8 cellular contexts compared by ENCODE assay signal in the genomic region with DNA sequence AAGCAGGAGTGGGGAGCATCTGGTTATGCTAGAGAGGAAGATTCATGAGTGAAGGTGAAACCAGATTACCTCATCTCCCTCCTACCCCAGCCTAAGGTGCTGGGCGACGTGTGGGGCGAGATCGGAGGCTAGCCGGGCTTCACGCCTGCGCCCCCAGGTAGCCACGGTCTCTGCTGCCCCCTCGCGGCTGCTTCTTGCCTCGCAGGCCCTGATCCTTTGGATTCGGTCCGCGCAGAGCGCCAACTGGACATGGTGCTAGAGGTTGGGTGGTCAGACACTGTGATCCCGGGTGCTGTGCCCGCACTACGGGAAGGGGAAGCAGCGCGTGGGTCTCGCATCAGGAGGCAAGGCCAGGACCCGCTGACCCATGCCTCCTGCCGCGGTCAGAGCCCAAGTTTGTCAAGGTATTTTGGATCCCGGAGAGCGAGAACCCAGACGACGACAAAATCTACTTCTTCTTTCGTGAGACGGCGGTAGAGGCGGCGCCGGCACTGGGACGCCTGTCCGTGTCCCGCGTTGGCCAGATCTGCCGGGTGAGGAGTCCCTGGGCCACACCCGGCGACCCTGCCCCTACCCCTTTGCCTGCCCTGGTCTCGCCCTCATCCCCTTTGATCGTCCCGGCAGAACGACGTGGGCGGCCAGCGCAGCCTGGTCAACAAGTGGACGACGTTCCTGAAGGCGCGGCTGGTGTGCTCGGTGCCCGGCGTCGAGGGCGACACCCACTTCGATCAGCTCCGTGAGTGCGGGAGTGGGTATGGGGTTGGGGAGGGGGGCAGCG. TPM values are rescaled to one million over a fixed set of nuclear protein-coding genes. Genes with fewer than 3 reads are reported as not detected.
A peak's percentile ranks its signal among the peaks of the same experiment; 100 is the strongest.
DNase-seq lines count a peak whose midpoint lies in the region; ATAC-seq and TF ChIP-seq lines count a peak whose summit lies in the region.

No MANE protein-coding gene starts in this region.

- H3K27ac Mint-ChIP-seq in activated naive CD8-positive, alpha-beta T cell = no peak overlapping the region

- peak overlapping the region; percentile 74 for H3K4me3 Mint-ChIP-seq in activated naive CD8-positive, alpha-beta T cell

- H3K27me3 Mint-ChIP-seq in activated naive CD8-positive, alpha-beta T cell = peaks cover 18% of the 10 kb centered on the region

- DNase-seq in EH (ENCODE audit: low read depth) = peak; percentile 74
- DNase-seq in LoVo (ENCODE audit: low spot score) = peak; percentile 82
- DNase-seq in SKM-1 treated with dmso at 0.1 percent for 144 hours (lab: John Stamatoyannopoulos, UW; ENCODE audit: unreplicated experiment) = peak; percentile 78
- peak; percentile 96 for DNase-seq in cardiac septum (ENCODE audit: low spot score)
- peak; percentile 87 for DNase-seq in pons (ENCODE audit: low spot score)
- DNase-seq in transverse colon = peak; percentile 92

- H3K36me3 ChIP-seq in transverse colon = no peaks in the 10 kb centered on the region

- H3K4me1 ChIP-seq in transverse colon = peaks cover 19 to 54% (median 36%) of the 10 kb centered on the region in 4 donors

- ATAC-seq in GM21825 (IDR thresholded peaks at IDR 0.05; ENCODE audit: unreplicated experiment) = peak; percentile 73

- no peaks in the 10 kb centered on the region for H3K9me3 Mint-ChIP-seq in activated naive CD8-positive, alpha-beta T cell (ENCODE audit: low read depth)

- no peak for TF ChIP-seq EP300 in transverse colon (IDR thresholded peaks at IDR 0.05; ENCODE audit: low read depth)

- 0 to 2% methylated on average over 1 to 50 of the region's 61 CpGs for WGBS in transverse colon (ENCODE audit: low coverage in 1 of 2), 2 donors

- H3K4me1 Mint-ChIP-seq in activated naive CD8-positive, alpha-beta T cell (ENCODE audit: low read depth) = peaks cover 21% of the 10 kb centered on the region

- peak; percentile 98 to 100 (median 99) for TF ChIP-seq CTCF in transverse colon (IDR thresholded peaks at IDR 0.05)

- intact Hi-C loops in cardiac septum (cut with DNase I) (loop anchor here (1.0 to 5.0 kb wide), 3 partner anchors 13 to 151 kb away; no protein-coding TSS in a partner anchor), transverse colon (cut with DNase I; ENCODE audit: low total_unique reads) (loop anchor here (2.0 to 10.0 kb wide), 3 partner anchors 46 to 148 kb away; a partner anchor contains a TSS)

- no peaks in the 10 kb centered on the region for H3K36me3 Mint-ChIP-seq in activated naive CD8-positive, alpha-beta T cell

- H3K4me3 ChIP-seq in transverse colon = peak overlapping the region in 2 of 4 donors; percentile 35 to 40

- in situ Hi-C loops in transverse colon (cut with MboI; ENCODE audit: low pct_ligation_motif_present in 1 of 4, low pct_unique_long_range_greater_than_20kb in 1 of 4, low sequenced_read_pairs in 3 of 4) = loop anchor here in 1 of 4 donors (5.0 kb wide), 1 partner anchor 81 kb away; a partner anchor contains a TSS

- no peaks in the 10 kb centered on the region for H3K9me3 ChIP-seq in transverse colon

- peak overlapping the region in 3 of 4 donors; percentile 4 to 33 (median 23) for H3K27ac ChIP-seq in transverse colon

- peaks cover 33% of the 10 kb centered on the region for H3K27me3 ChIP-seq in transverse colon

- no peak for TF ChIP-seq POLR2A in transverse colon (IDR thresholded peaks at IDR 0.05)

RNA-seq across cellular contexts. Expression of a gene that starts 4.2 kb away (rescaled TPM):
- 26.5 TPM for total RNA-seq in cardiac septum
- 100 to 1,000 TPM in 2 of 4 donors, 10 to 100 TPM in 2; 59.5 to 423 (median 122) TPM for total RNA-seq in transverse colon

RNA-seq across cellular contexts. Expression of a gene that starts 5.8 kb away (rescaled TPM):
- total RNA-seq in cardiac septum (25.7 TPM), transverse colon (not detected)

RNA-seq across cellular contexts. Expression of a gene that starts 19.1 kb away (rescaled TPM):
- 45.7 TPM for total RNA-seq in cardiac septum
- total RNA-seq in transverse colon = 100 to 1,000 TPM in 1 of 4 donors, 10 to 100 TPM in 3; 44.9 to 183 (median 59.5) TPM

RNA-seq across cellular contexts. Expression of a gene that starts 26.1 kb away (rescaled TPM):
- 1.3 TPM for total RNA-seq in cardiac septum
- total RNA-seq in transverse colon = 10 to 100 TPM in 1 of 4 donors, 1 to 10 TPM in 2, under 1 TPM in 1; 0.79 to 11.2 (median 3.8) TPM

RNA-seq across cellular contexts. Expression of a gene that starts 26.1 kb away (rescaled TPM):
- total RNA-seq in cardiac septum (8.5 TPM), transverse colon (10 to 100 TPM in 1 of 4 donors, 1 to 10 TPM in 3; 5.2 to 13.0 (median 7.8) TPM)

Comparison
In these comparisons a context has a peak if more than half of its experiments do, and no peak if none do; other contexts are left out.
1. RNA of a gene that starts 5.8 kb away (total RNA-seq): 25.7 TPM in cardiac septum (single experiment); not detected in transverse colon; every median in the first group is over 10 times any median in the second.
2. Peak in every context shown above with its lines, with median percentiles within 50 percentile points of each other: DNase-seq.